In the genomic region with DNA sequence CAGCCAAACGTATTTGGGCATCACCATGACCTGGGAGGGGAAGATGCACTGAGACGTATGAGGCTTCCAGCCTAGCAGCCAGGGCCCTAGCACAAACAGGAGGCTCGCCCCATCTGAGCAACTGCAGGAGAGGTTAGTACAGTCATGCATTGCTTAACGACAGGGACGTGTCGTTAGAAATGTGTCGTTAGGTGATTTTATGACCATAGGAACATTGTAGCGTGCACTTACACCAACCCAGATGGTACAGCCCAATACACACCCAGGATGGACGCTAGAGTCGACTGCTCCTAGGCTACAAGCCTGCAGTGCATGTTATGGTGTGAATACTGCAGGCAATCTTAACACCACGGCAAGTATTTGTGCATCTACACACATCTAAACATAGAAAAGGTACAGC, we compare ENCODE assay signal across 3 cellular contexts.
TF ChIP-seq lines count a peak whose summit lies in the region.

No MANE protein-coding gene starts in this region.

TF ChIP-seq in SK-N-SH, 30 proteins besides CTCF, POLR2A, EP300 and RAD21:
- TF ChIP-seq EZH2phosphoT487 (IDR thresholded peaks at IDR 0.05; ENCODE audit: borderline replicate concordance, low read depth) (no peak), POLR2AphosphoS5 (IDR thresholded peaks at IDR 0.05; ENCODE audit: low read depth, low read length) (no peak), PBX3 (IDR thresholded peaks at IDR 0.05) (no peak), MXI1 (IDR thresholded peaks at IDR 0.05; ENCODE audit: low read depth, low read length) (no peak), YY1 (IDR thresholded peaks at IDR 0.05; ENCODE audit: low read depth) (no peak), MAX (IDR thresholded peaks at IDR 0.05; ENCODE audit: low read depth) (no peak), RFX5 (IDR thresholded peaks at IDR 0.05; ENCODE audit: low read length) (no peak), FOSL2 (IDR thresholded peaks at IDR 0.05; ENCODE audit: borderline replicate concordance, low read depth) (no peak), FOXM1 (IDR thresholded peaks at IDR 0.05; ENCODE audit: low read depth) (no peak), TCF12 (IDR thresholded peaks at IDR 0.05) (no peak), MEF2A (IDR thresholded peaks at IDR 0.05; ENCODE audit: borderline replicate concordance, low read depth) (no peak), USF1 (IDR thresholded peaks at IDR 0.05; ENCODE audit: borderline replicate concordance, low read depth) (no peak), GABPA (IDR thresholded peaks at IDR 0.05; ENCODE audit: low read depth) (no peak)

TF ChIP-seq in SK-N-SH treated with all-trans-retinoic acid at 6 μM for 48 hours, 23 proteins besides CTCF, POLR2A, EP300 and RAD21:
- no peak for TF ChIP-seq TCF4 (CRISPR knock-in tag; IDR thresholded peaks at IDR 0.05; ENCODE audit: borderline replicate concordance)
- no peak for TF ChIP-seq ZNF565 (CRISPR knock-in tag; conservative IDR thresholded peaks at IDR 0.05; ENCODE audit: low read depth)
- TF ChIP-seq, protein P1, sequence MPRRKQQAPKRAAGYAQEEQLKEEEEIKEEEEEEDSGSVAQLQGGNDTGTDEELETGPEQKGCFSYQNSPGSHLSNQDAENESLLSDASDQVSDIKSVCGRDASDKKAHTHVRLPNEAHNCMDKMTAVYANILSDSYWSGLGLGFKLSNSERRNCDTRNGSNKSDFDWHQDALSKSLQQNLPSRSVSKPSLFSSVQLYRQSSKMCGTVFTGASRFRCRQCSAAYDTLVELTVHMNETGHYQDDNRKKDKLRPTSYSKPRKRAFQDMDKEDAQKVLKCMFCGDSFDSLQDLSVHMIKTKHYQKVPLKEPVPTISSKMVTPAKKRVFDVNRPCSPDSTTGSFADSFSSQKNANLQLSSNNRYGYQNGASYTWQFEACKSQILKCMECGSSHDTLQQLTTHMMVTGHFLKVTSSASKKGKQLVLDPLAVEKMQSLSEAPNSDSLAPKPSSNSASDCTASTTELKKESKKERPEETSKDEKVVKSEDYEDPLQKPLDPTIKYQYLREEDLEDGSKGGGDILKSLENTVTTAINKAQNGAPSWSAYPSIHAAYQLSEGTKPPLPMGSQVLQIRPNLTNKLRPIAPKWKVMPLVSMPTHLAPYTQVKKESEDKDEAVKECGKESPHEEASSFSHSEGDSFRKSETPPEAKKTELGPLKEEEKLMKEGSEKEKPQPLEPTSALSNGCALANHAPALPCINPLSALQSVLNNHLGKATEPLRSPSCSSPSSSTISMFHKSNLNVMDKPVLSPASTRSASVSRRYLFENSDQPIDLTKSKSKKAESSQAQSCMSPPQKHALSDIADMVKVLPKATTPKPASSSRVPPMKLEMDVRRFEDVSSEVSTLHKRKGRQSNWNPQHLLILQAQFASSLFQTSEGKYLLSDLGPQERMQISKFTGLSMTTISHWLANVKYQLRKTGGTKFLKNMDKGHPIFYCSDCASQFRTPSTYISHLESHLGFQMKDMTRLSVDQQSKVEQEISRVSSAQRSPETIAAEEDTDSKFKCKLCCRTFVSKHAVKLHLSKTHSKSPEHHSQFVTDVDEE (CRISPR knock-in tag; IDR thresholded peaks at IDR 0.05): no peak
- no peak for TF ChIP-seq PPARA (CRISPR knock-in tag; IDR thresholded peaks at IDR 0.05; ENCODE audit: borderline replicate concordance)
- TF ChIP-seq ARNTL (CRISPR knock-in tag; IDR thresholded peaks at IDR 0.05; ENCODE audit: borderline replicate concordance, low read depth): no peak
- no peak for TF ChIP-seq TOX (CRISPR knock-in tag; IDR thresholded peaks at IDR 0.05; ENCODE audit: borderline replicate concordance)
- TF ChIP-seq ZFP30 (CRISPR knock-in tag; IDR thresholded peaks at IDR 0.05): no peak
- TF ChIP-seq ZC3H10 (CRISPR knock-in tag; IDR thresholded peaks at IDR 0.05): no peak
- TF ChIP-seq ZFP3 (CRISPR knock-in tag; IDR thresholded peaks at IDR 0.05): no peak

TF ChIP-seq in K562, 482 proteins besides CTCF, POLR2A, EP300 and RAD21:
- no peak for TF ChIP-seq ZNF707 (CRISPR knock-in tag; conservative IDR thresholded peaks at IDR 0.05)
- no peak for TF ChIP-seq KLF1 (tag; IDR thresholded peaks at IDR 0.05)
- TF ChIP-seq PRDM10 (IDR thresholded peaks at IDR 0.05; ENCODE audit: partially characterized antibody): peak; percentile 51
